ENCODE assay signal across 8 cellular contexts in genomic region chr3:28240440-28240839, GRCh38. TPM values are rescaled to one million over a fixed set of nuclear protein-coding genes. Genes with fewer than 3 reads are reported as not detected.
A peak's percentile ranks its signal among the peaks of the same experiment; 100 is the strongest.
DNase-seq lines count a peak whose midpoint lies in the region; ATAC-seq and TF ChIP-seq lines count a peak whose summit lies in the region.

No MANE protein-coding gene starts in this region.

- POLR2A ChIA-PET in Caco-2 (lab: Charles Lee): no interaction called here

- CTCF ChIA-PET in Caco-2 (lab: Charles Lee): no interaction called here

- no peaks in the 10 kb centered on the region for H3K36me3 ChIP-seq in Caco-2 (ENCODE audit: control insufficient read depth, insufficient read depth, low read length)

- ATAC-seq in GM19324 (IDR thresholded peaks at IDR 0.05; ENCODE audit: low FRiP score, unreplicated experiment) (no peak), GM19351 (IDR thresholded peaks at IDR 0.05; ENCODE audit: unreplicated experiment) (no peak)

- H3K27me3 Mint-ChIP-seq in Caco-2 (ENCODE audit: insufficient read depth, unreplicated experiment) (no peaks in the 10 kb centered on the region), neural crest cell (ENCODE audit: low read depth) (peaks cover 2% of the 10 kb centered on the region)

- H3K9me3 Mint-ChIP-seq in Caco-2 (ENCODE audit: unreplicated experiment): no peaks in the 10 kb centered on the region
- peaks cover 5% of the 10 kb centered on the region for H3K9me3 Mint-ChIP-seq in neural crest cell

- peak overlapping the region; percentile 88 for H3K4me3 Mint-ChIP-seq in Caco-2 (ENCODE audit: unreplicated experiment)
- peak overlapping the region; percentile 94 for H3K4me3 Mint-ChIP-seq in neural crest cell

- TF ChIP-seq CTCF in Caco-2 (IDR thresholded peaks at IDR 0.05; ENCODE audit: insufficient read depth in 1 of 2, low read depth in 1 of 2, low read length in 1 of 2, severe bottlenecking in 1 of 2, unreplicated experiment in 1 of 2) (no peak), neural crest cell (conservative IDR thresholded peaks at IDR 0.05) (no peak)

- intact Hi-C loops in Caco-2 (cut with micrococcal nuclease; ENCODE audit: unreplicated experiment): loop anchor here (2.0 kb wide), 2 partner anchors 108 to 526 kb away; partner anchors contain the start of genes AZI2 and ZCWPW2

- no peak overlapping the region for H3K27ac Mint-ChIP-seq in Caco-2 (ENCODE audit: unreplicated experiment)
- no peak overlapping the region for H3K27ac Mint-ChIP-seq in neural crest cell (ENCODE audit: unreplicated experiment)

- no peaks in the 10 kb centered on the region for H3K27me3 ChIP-seq in Caco-2 (replicated peaks; ENCODE audit: control insufficient read depth, insufficient read depth, low read length)

- BruUV-seq in Caco-2 (replicated peaks; lab: Mats Ljungman, UMichigan): no TSS peak

- H3K36me3 Mint-ChIP-seq in Caco-2 (ENCODE audit: insufficient read depth, unreplicated experiment): peaks cover 15% of the 10 kb centered on the region
- H3K36me3 Mint-ChIP-seq in neural crest cell (ENCODE audit: low read depth): peaks cover 2% of the 10 kb centered on the region

- H3K4me1 Mint-ChIP-seq in Caco-2 (ENCODE audit: low read depth, unreplicated experiment): peaks cover 31% of the 10 kb centered on the region
- H3K4me1 Mint-ChIP-seq in neural crest cell: peaks cover 36% of the 10 kb centered on the region

- peaks cover 16% of the 10 kb centered on the region for H3K4me1 ChIP-seq in Caco-2

- DNase-seq in Caco-2: peak in 1 of 2 experiments; percentile 21
- DNase-seq in NCI-H1092 treated with DMSO at 0.1 percent for 48 hours (lab: John Stamatoyannopoulos, UW): peak; percentile 33
- DNase-seq in cerebellar cortex (ENCODE audit: low spot score): peak; percentile 62
- DNase-seq in neural crest cell (ENCODE audit: low read depth, low spot score): no peak
- no peak for DNase-seq in hepatic stellate cell (ENCODE audit: low spot score)
- no peak for DNase-seq in NCI-H2029 (lab: John Stamatoyannopoulos, UW)

- no peaks in the 10 kb centered on the region for H3K9me3 ChIP-seq in Caco-2

- peak overlapping the region; percentile 74 for H3K4me3 ChIP-seq in Caco-2 (ENCODE audit: low read depth, low read length)

RNA-seq across cellular contexts. Expression of gene CMC1, which starts 1.0 kb away (rescaled TPM):
- total RNA-seq in Caco-2 (2022): 22.8 and 23.7 TPM in 2 replicates
- total RNA-seq in neural crest cell: 10.1 and 14.7 TPM in 2 replicates

Comparison
In these comparisons a context has a peak if more than half of its experiments do, and no peak if none do; other contexts are left out.
1. DNase-seq: peak in NCI-H1092 treated with DMSO at 0.1 percent for 48 hours (single experiment) and cerebellar cortex (single experiment); none in neural crest cell (single experiment), hepatic stellate cell (single experiment) and NCI-H2029 (single experiment).